In genomic region chrX:64188901-64189300, GRCh38 we compare ENCODE assay signal across 1 cellular context.
TF ChIP-seq lines count a peak whose summit lies in the region.

No MANE protein-coding gene starts in this region.

TF ChIP-seq in IMR-90, 13 proteins besides CTCF, POLR2A, EP300 and RAD21 (continued from another document):
- TF ChIP-seq ELK1 (IDR thresholded peaks at IDR 0.05; ENCODE audit: borderline replicate concordance, low read depth, low read length) (no peak), MAFK (IDR thresholded peaks at IDR 0.05; ENCODE audit: low read depth, low read length) (no peak), USF2 (IDR thresholded peaks at IDR 0.05; ENCODE audit: low read depth, low read length) (no peak), MAZ (IDR thresholded peaks at IDR 0.05; ENCODE audit: borderline replicate concordance, low read depth, low read length) (no peak), RCOR1 (IDR thresholded peaks at IDR 0.05; ENCODE audit: insufficient replicate concordance, low read length) (no peak), CEBPB (IDR thresholded peaks at IDR 0.05; ENCODE audit: low read depth, low read length) (no peak), FOS (IDR thresholded peaks at IDR 0.05; ENCODE audit: low read depth, low read length) (no peak), BHLHE40 (IDR thresholded peaks at IDR 0.05; ENCODE audit: low read depth, low read length) (no peak), MXI1 (IDR thresholded peaks at IDR 0.05; ENCODE audit: borderline replicate concordance, low read depth, low read length) (no peak), NFE2L2 (IDR thresholded peaks at IDR 0.05; ENCODE audit: low read depth, low read length) (no peak), SMC3 (IDR thresholded peaks at IDR 0.05; ENCODE audit: low read depth, low read length) (no peak)
